ENCODE assay signal across 14 cellular contexts in the genomic region with DNA sequence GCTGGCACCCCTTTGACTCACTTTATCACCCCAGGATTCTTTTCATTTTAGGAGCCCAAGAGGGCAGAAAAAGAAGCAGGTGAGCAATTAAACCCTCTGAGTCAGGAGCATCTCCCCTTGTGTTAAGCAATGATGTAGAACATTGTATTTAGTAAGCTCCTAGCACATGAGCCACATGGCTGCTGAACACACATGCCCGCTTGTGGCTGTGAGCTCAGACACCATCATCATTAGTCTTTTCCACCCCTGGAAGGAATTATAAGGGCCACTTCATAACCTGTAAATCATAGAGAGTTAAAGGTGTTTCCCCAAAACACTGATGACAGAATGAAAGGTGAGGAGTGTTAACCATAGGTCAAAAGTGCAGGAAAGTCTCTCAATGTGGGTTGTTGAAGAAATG. TPM values are rescaled to one million over a fixed set of nuclear protein-coding genes. Genes with fewer than 3 reads are reported as not detected.
"Had no signal": no experiment of that assay in that cellular context is flagged by ENCODE, and none has a peak within 500 bp of the region (broad histone marks: within the 10 kb centered on the region; RNA-seq: fewer than 3 reads in every experiment).

No MANE protein-coding gene starts in this region.

RNA-seq across cellular contexts. Expression of a gene that starts 37.2 kb away (rescaled TPM):
- total RNA-seq: stomach, subcutaneous adipose tissue, suprapubic skin, temporal lobe, testis, thoracic aorta, thyroid gland, tibial nerve, transverse colon, upper lobe of left lung, upper lobe of right lung, urinary bladder, uterus, vagina had no signal
